31 cellular contexts compared by ENCODE assay signal in the genomic region with DNA sequence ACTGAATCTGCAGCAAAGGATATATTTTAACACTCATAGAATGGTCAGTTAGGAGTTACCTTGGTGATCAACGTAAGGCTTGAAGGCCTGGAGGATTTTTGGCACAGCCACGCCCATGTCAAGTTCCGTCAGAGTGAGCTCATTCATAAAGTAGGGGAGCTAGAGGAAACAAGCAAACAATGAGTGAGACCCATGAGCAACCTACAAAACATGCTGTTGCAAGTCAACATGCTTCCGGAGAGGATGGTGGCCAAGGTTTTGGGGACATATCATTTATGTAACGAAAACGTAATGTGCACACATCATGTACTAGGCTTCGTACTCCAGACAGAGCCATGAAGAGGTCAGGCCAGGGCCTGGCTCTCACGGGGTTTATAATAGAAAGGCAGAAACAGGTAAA. TPM values are rescaled to one million over a fixed set of nuclear protein-coding genes. Genes with fewer than 3 reads are reported as not detected.
DNase-seq lines count a peak whose midpoint lies in the region; ATAC-seq lines count a peak whose summit lies in the region.
"Had no signal": no experiment of that assay in that cellular context is flagged by ENCODE, and none has a peak within 500 bp of the region (broad histone marks: within the 10 kb centered on the region; RNA-seq: fewer than 3 reads in every experiment).

No MANE protein-coding gene starts in this region.

- peaks cover 41% of the 10 kb centered on the region for H3K4me1 Mint-ChIP-seq in dendritic cell treated with granulocyte-macrophage colony-stimulating factor and Interleukin-4, amounts not matched to agents 40 ng/mL and 50 ng/mL, for 4 days (ENCODE audit: low read depth)
- H3K4me1 Mint-ChIP-seq in activated CD8-positive, alpha-beta T cell treated with anti-CD3 and anti-CD28 coated beads, Interleukin-2, amount 10 ng/mL, durations not matched to agents 7 days and 5 days (ENCODE audit: low read depth), result no peaks in the 10 kb centered on the region
- H3K4me1 Mint-ChIP-seq: activated naive CD8-positive, alpha-beta T cell treated with anti-CD3 and anti-CD28 coated beads for 36 hours; CD8-positive, alpha-beta memory T cell; central memory CD8-positive, alpha-beta T cell; GM23338; IgD-negative memory B cell; natural killer cell had no signal

- intact Hi-C loops in dendritic cell treated with granulocyte-macrophage colony-stimulating factor and Interleukin-4, amounts not matched to agents 40 ng/mL and 50 ng/mL, for 4 days (cut with micrococcal nuclease), result no loop called here

- H3K4me3 Mint-ChIP-seq in dendritic cell treated with granulocyte-macrophage colony-stimulating factor and Interleukin-4, amounts not matched to agents 40 ng/mL and 50 ng/mL, for 4 days, result no peak overlapping the region
- no peak overlapping the region for H3K4me3 Mint-ChIP-seq in activated CD8-positive, alpha-beta T cell treated with anti-CD3 and anti-CD28 coated beads, Interleukin-2, amount 10 ng/mL, durations not matched to agents 7 days and 5 days
- H3K4me3 Mint-ChIP-seq: activated CD8-positive, alpha-beta T cell treated with anti-CD3 and anti-CD28 coated beads for 36 hours; activated naive CD8-positive, alpha-beta T cell treated with anti-CD3 and anti-CD28 coated beads for 36 hours; CD8-positive, alpha-beta memory T cell; central memory CD8-positive, alpha-beta T cell; GM23338; IgD-negative memory B cell; natural killer cell; T-helper 1 cell treated with Interleukin-12 subunit alpha and Interleukin-12 subunit beta and Interleukin-4 antibody, amounts not matched to agents 30 μg/mL and 1 μg/mL, for 36 hours had no signal

- peak; percentile 29 for DNase-seq in EL
- DNase-seq in HS-5 (ENCODE audit: low read depth), result peak; percentile 52
- DNase-seq in glomerular endothelial cell (ENCODE audit: extremely low read depth, low read depth, low spot score), result peak; percentile 96
- DNase-seq in activated CD4-positive, alpha-beta T cell treated with anti-CD3 and anti-CD28 coated beads, Interleukin-2, amount 50 U/mL, for 48 hours, result no peak
- DNase-seq in cerebellum (ENCODE audit: low spot score), result no peak
- DNase-seq in activated CD8-positive, alpha-beta T cell treated with anti-CD3 and anti-CD28 coated beads, Interleukin-2, amount 10 ng/mL, durations not matched to agents 7 days and 5 days, result no peak
- DNase-seq: ACHN; activated CD4-positive, CD25-positive, alpha-beta regulatory T cell treated with anti-CD3 and anti-CD28 coated beads, Interleukin-2, amount 50 U/mL, for 72 hours; activated CD8-positive, alpha-beta T cell treated with anti-CD3 and anti-CD28 coated beads for 36 hours; activated effector memory CD4-positive, alpha-beta T cell treated with Interleukin-2 at 50 U/mL for 16 hours; activated naive CD8-positive, alpha-beta T cell treated with anti-CD3 and anti-CD28 coated beads for 36 hours; aorta; BE2C; CD8-positive, alpha-beta memory T cell; foreskin melanocyte; hippocampal formation; left lung; natural killer cell; NCI-H1105; NCI-H187 treated with DMSO at 0.1 percent for 48 hours; NCI-H2171 treated with DMSO at 0.1 percent for 48 hours; NCI-H526 treated with DMSO at 0.1 percent for 48 hours; occipital lobe; Peyer's patch; small intestine; stimulated activated CD4-positive, alpha-beta T cell treated with anti-CD3 and anti-CD28 coated beads, Interleukin-1b, Interleukin-23, amount 100 ng/mL, for 48 hours had no signal

- ATAC-seq in activated CD8-positive, alpha-beta T cell treated with anti-CD3 and anti-CD28 coated beads, Interleukin-2, amount 10 ng/mL, durations not matched to agents 7 days and 5 days, result no peak
- ATAC-seq: activated CD8-positive, alpha-beta T cell treated with anti-CD3 and anti-CD28 coated beads for 36 hours; GM23338; left lung; natural killer cell had no signal

- H3K9me3 Mint-ChIP-seq in dendritic cell treated with granulocyte-macrophage colony-stimulating factor and Interleukin-4, amounts not matched to agents 40 ng/mL and 50 ng/mL, for 4 days, result no peaks in the 10 kb centered on the region
- H3K9me3 Mint-ChIP-seq in activated CD8-positive, alpha-beta T cell treated with anti-CD3 and anti-CD28 coated beads, Interleukin-2, amount 10 ng/mL, durations not matched to agents 7 days and 5 days (ENCODE audit: insufficient read depth), result no peaks in the 10 kb centered on the region
- H3K9me3 Mint-ChIP-seq: activated CD8-positive, alpha-beta T cell treated with anti-CD3 and anti-CD28 coated beads for 36 hours; activated naive CD8-positive, alpha-beta T cell treated with anti-CD3 and anti-CD28 coated beads for 36 hours; CD8-positive, alpha-beta memory T cell; central memory CD8-positive, alpha-beta T cell; GM23338; IgD-negative memory B cell; natural killer cell; T-helper 1 cell treated with Interleukin-12 subunit alpha and Interleukin-12 subunit beta and Interleukin-4 antibody, amounts not matched to agents 30 μg/mL and 1 μg/mL, for 36 hours had no signal

- CTCF ChIA-PET in activated CD8-positive, alpha-beta T cell treated with anti-CD3 and anti-CD28 coated beads, Interleukin-2, amount 10 ng/mL, durations not matched to agents 7 days and 5 days (lab: Charles Lee), result no interaction called here

- peaks cover 44% of the 10 kb centered on the region for H3K36me3 Mint-ChIP-seq in dendritic cell treated with granulocyte-macrophage colony-stimulating factor and Interleukin-4, amounts not matched to agents 40 ng/mL and 50 ng/mL, for 4 days (ENCODE audit: low read depth)
- H3K36me3 Mint-ChIP-seq in activated CD8-positive, alpha-beta T cell treated with anti-CD3 and anti-CD28 coated beads, Interleukin-2, amount 10 ng/mL, durations not matched to agents 7 days and 5 days (ENCODE audit: low read depth), result peaks cover 4% of the 10 kb centered on the region
- H3K36me3 Mint-ChIP-seq: natural killer cell had no signal

- no peaks in the 10 kb centered on the region for H3K27me3 Mint-ChIP-seq in dendritic cell treated with granulocyte-macrophage colony-stimulating factor and Interleukin-4, amounts not matched to agents 40 ng/mL and 50 ng/mL, for 4 days
- no peaks in the 10 kb centered on the region for H3K27me3 Mint-ChIP-seq in activated CD8-positive, alpha-beta T cell treated with anti-CD3 and anti-CD28 coated beads, Interleukin-2, amount 10 ng/mL, durations not matched to agents 7 days and 5 days (ENCODE audit: low read depth)
- H3K27me3 Mint-ChIP-seq: activated CD8-positive, alpha-beta T cell treated with anti-CD3 and anti-CD28 coated beads for 36 hours; activated naive CD8-positive, alpha-beta T cell treated with anti-CD3 and anti-CD28 coated beads for 36 hours; CD8-positive, alpha-beta memory T cell; central memory CD8-positive, alpha-beta T cell; IgD-negative memory B cell had no signal

- H3K27ac Mint-ChIP-seq in dendritic cell treated with granulocyte-macrophage colony-stimulating factor and Interleukin-4, amounts not matched to agents 40 ng/mL and 50 ng/mL, for 4 days, result peak overlapping the region; percentile 1
- H3K27ac Mint-ChIP-seq in activated CD8-positive, alpha-beta T cell treated with anti-CD3 and anti-CD28 coated beads, Interleukin-2, amount 10 ng/mL, durations not matched to agents 7 days and 5 days, result no peak overlapping the region
- H3K27ac Mint-ChIP-seq: activated CD8-positive, alpha-beta T cell treated with anti-CD3 and anti-CD28 coated beads for 36 hours; activated naive CD8-positive, alpha-beta T cell treated with anti-CD3 and anti-CD28 coated beads for 36 hours; GM23338; IgD-negative memory B cell; natural killer cell; T-helper 1 cell treated with Interleukin-12 subunit alpha and Interleukin-12 subunit beta and Interleukin-4 antibody, amounts not matched to agents 30 μg/mL and 1 μg/mL, for 36 hours had no signal

- POLR2A ChIA-PET in activated CD8-positive, alpha-beta T cell treated with anti-CD3 and anti-CD28 coated beads, Interleukin-2, amount 10 ng/mL, durations not matched to agents 7 days and 5 days (lab: Charles Lee), result no interaction called here

RNA-seq across cellular contexts. Expression of gene ERN1, which starts 41.1 kb away (rescaled TPM):
- 9.3 and 19.5 TPM in 2 replicates for total RNA-seq in glomerular endothelial cell
- 8.7 TPM for total RNA-seq in cerebellum
- 10 to 100 TPM; 13.0 to 17.9 TPM for total RNA-seq in activated CD8-positive, alpha-beta T cell treated with anti-CD3 and anti-CD28 coated beads, Interleukin-2, amount 10 ng/mL, durations not matched to agents 7 days and 5 days

Comparison
In these comparisons a context has a peak if more than half of its experiments do, and no peak if none do; other contexts are left out.
1. DNase-seq: peak in EL (single experiment), HS-5 (single experiment) and glomerular endothelial cell (single experiment); none in activated CD4-positive, alpha-beta T cell treated with anti-CD3 and anti-CD28 coated beads, Interleukin-2, amount 50 U/mL, for 48 hours (0 of 2), cerebellum (single experiment) and activated CD8-positive, alpha-beta T cell treated with anti-CD3 and anti-CD28 coated beads, Interleukin-2, amount 10 ng/mL, durations not matched to agents 7 days and 5 days (single experiment).